Comparison of ENCODE assay signal across 2 cellular contexts in the genomic region with DNA sequence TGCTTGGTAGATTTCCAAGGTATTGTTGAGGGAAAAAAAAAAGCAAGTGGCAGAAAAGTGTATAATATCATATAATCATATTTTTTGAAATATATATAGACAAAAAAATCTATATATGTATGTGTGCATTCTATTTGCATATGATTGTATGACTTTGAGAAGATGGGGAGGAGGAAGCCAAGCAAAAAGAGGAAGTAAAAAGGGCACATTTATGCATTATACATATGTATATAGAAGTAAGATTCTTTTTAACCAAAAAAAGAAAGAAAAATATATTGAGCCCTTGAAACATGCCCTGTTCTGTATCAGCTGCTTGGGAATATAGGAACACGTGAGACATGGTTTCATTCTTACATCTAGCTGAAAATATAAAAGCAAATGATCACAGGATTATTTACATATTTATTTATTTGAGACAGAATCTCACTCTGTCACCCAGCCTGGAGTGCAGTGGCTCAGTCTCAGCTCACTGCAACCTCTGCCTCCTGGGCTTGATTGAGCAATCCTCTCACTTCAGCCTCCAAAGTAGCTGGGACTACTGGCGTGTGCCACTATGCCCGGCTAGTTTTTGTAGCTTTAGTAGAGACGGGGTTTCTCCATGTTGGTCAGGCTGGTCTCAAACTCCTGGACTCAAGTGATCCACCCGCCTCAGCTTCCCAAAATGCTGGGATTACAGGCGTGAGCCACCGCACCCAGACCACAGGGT.
TF ChIP-seq lines count a peak whose summit lies in the region.

No MANE protein-coding gene starts in this region.

TF ChIP-seq in Ishikawa, 13 proteins besides CTCF, POLR2A, EP300 and RAD21:
- TF ChIP-seq ZBTB7A (IDR thresholded peaks at IDR 0.05; ENCODE audit: low read depth) (no peak), TCF12 (IDR thresholded peaks at IDR 0.05; ENCODE audit: low read depth) (no peak), REST (IDR thresholded peaks at IDR 0.05; ENCODE audit: low read depth) (no peak), FOXM1 (IDR thresholded peaks at IDR 0.05; ENCODE audit: borderline replicate concordance, low read depth) (no peak), CREB1 (IDR thresholded peaks at IDR 0.05; ENCODE audit: low read depth) (no peak), CEBPB (IDR thresholded peaks at IDR 0.05) (peak; percentile 39; the same call in 1 of the 2 replicates)
TF ChIP-seq in Ishikawa: peak in this region for 1.

TF ChIP-seq in HepG2, 621 proteins besides CTCF, POLR2A, EP300 and RAD21:
- TF ChIP-seq YEATS4 (CRISPR knock-in tag; IDR thresholded peaks at IDR 0.05; ENCODE audit: borderline replicate concordance) (no peak), ZEB1 (IDR thresholded peaks at IDR 0.05; ENCODE audit: insufficient replicate concordance, low read depth) (no peak), PTBP1 (IDR thresholded peaks at IDR 0.05; ENCODE audit: low read depth, low read length, poor library complexity, severe bottlenecking) (no peak), ZNF503 (CRISPR knock-in tag; IDR thresholded peaks at IDR 0.05) (no peak), ZNF770 (CRISPR knock-in tag; IDR thresholded peaks at IDR 0.05) (peak; percentile 82), CEBPG (CRISPR knock-in tag; IDR thresholded peaks at IDR 0.05) (peak; percentile 93), TAF1 (CRISPR knock-in tag; IDR thresholded peaks at IDR 0.05) (no peak), ZGPAT (CRISPR knock-in tag; IDR thresholded peaks at IDR 0.05) (0 out of 2 replicates have a peak, but pooled peaks have one; percentile 31), NR1H2 (CRISPR knock-in tag; IDR thresholded peaks at IDR 0.05; ENCODE audit: borderline replicate concordance, low read depth) (no peak), CEBPB (IDR thresholded peaks at IDR 0.05; ENCODE audit: borderline replicate concordance, low read depth, low read length) (peak; percentile 90), KAT2B (IDR thresholded peaks at IDR 0.05; ENCODE audit: borderline replicate concordance, low read depth, low read length) (no peak), IKZF4 (CRISPR knock-in tag; IDR thresholded peaks at IDR 0.05; ENCODE audit: borderline replicate concordance, low read depth, not compliant biosample characterization) (no peak), ZFP37 (CRISPR knock-in tag; IDR thresholded peaks at IDR 0.05; ENCODE audit: borderline replicate concordance) (no peak)
